ENCODE assay signal across 8 cellular contexts in genomic region chr5:141484499-141485304, GRCh38. TPM values are rescaled to one million over a fixed set of nuclear protein-coding genes. Genes with fewer than 3 reads are reported as not detected.
DNase-seq lines count a peak whose midpoint lies in the region; TF ChIP-seq lines count a peak whose summit lies in the region.

TSS of gene PCDHGC4 (plus strand) at chr5:141485030. CDS start at chr5:141485174, 144 bp downstream.

- CTCF ChIA-PET in CD8-positive, alpha-beta memory T cell (lab: Charles Lee) = interaction anchor here (1.1 kb wide), 1 partner anchor 35 kb away, joined by 3 read pairs; no protein-coding TSS in a partner anchor

- H3K27me3 Mint-ChIP-seq in CD8-positive, alpha-beta memory T cell = peaks cover 69 to 94% of the 10 kb centered on the region in 2 donors
- no peaks in the 10 kb centered on the region for H3K27me3 Mint-ChIP-seq in mesothelial cell of epicardium (ENCODE audit: low read depth)

- H3K4me1 Mint-ChIP-seq in CD8-positive, alpha-beta memory T cell = peaks cover 8 to 14% (median 10%) of the 10 kb centered on the region in 3 donors
- H3K4me1 Mint-ChIP-seq in mesothelial cell of epicardium = peaks cover 32% of the 10 kb centered on the region

- H3K27ac Mint-ChIP-seq in CD8-positive, alpha-beta memory T cell = no peak within 1 kb of the TSS
- peak within 1 kb of the TSS; percentile 26 for H3K27ac Mint-ChIP-seq in mesothelial cell of epicardium

- peak within 1 kb of the TSS in 6 of 7 donors; percentile 5 to 68 (median 34) for H3K4me3 Mint-ChIP-seq in CD8-positive, alpha-beta memory T cell
- peak within 1 kb of the TSS; percentile 74 for H3K4me3 Mint-ChIP-seq in mesothelial cell of epicardium

- H3K27ac ChIP-seq in CD8-positive, alpha-beta memory T cell (ENCODE audit: low read depth, low read length) = no peak within 1 kb of the TSS

- H3K36me3 Mint-ChIP-seq in CD8-positive, alpha-beta memory T cell = no peaks in the 10 kb centered on the region
- peaks cover 28% of the 10 kb centered on the region for H3K36me3 Mint-ChIP-seq in mesothelial cell of epicardium

- POLR2A ChIA-PET in CD8-positive, alpha-beta memory T cell (lab: Charles Lee) = no interaction called here

- no peak for DNase-seq in CD8-positive, alpha-beta memory T cell
- peak; percentile 26 for DNase-seq in NCI-H1436 treated with DMSO at 0.1 percent for 48 hours (lab: John Stamatoyannopoulos, UW)
- peak; percentile 56 for DNase-seq in dermis blood vessel endothelial cell
- DNase-seq in mesothelial cell of epicardium (ENCODE audit: low spot score in 2 of 2, unreplicated experiment in 2 of 2) = peak in 1 of 2 experiments; percentile 45
- no peak for DNase-seq in T-helper 9 cell
- no peak for DNase-seq in stimulated activated CD4-positive, alpha-beta T cell treated with anti-CD3 and anti-CD28 coated beads, Interleukin-12 subunit alpha, Interleukin-12 subunit beta, amount 100 ng/mL, for 4 hours
- no peak for DNase-seq in SW 1271 (lab: John Stamatoyannopoulos, UW)
- DNase-seq in NCI-H524 treated with DMSO at 0.1 percent for 48 hours (lab: John Stamatoyannopoulos, UW) = no peak

- H3K9me3 ChIP-seq in CD8-positive, alpha-beta memory T cell (ENCODE audit: low read length) = no peaks in the 10 kb centered on the region

- no peak within 1 kb of the TSS for H3K4me3 ChIP-seq in CD8-positive, alpha-beta memory T cell (ENCODE audit: low read length)

- H3K9me3 Mint-ChIP-seq in CD8-positive, alpha-beta memory T cell = peaks cover 0 to 6% (median 3%) of the 10 kb centered on the region in 5 donors
- H3K9me3 Mint-ChIP-seq in mesothelial cell of epicardium = no peaks in the 10 kb centered on the region

- H3K27me3 ChIP-seq in CD8-positive, alpha-beta memory T cell (ENCODE audit: insufficient read depth, low read length, poor library complexity, severe bottlenecking) = peaks cover 33% of the 10 kb centered on the region

- TF ChIP-seq CTCF in mesothelial cell of epicardium (IDR thresholded peaks at IDR 0.05; ENCODE audit: unreplicated experiment) = no peak

- H3K36me3 ChIP-seq in CD8-positive, alpha-beta memory T cell (ENCODE audit: insufficient read depth, low read length) = no peaks in the 10 kb centered on the region

- H3K4me1 ChIP-seq in CD8-positive, alpha-beta memory T cell (ENCODE audit: insufficient read depth, low read length) = no peaks in the 10 kb centered on the region

RNA-seq across cellular contexts. Expression of gene PCDHGC4, which starts in this region (rescaled TPM):
- total RNA-seq in CD8-positive, alpha-beta memory T cell = not detected
- polyA plus RNA-seq in CD8-positive, alpha-beta memory T cell = not detected
- total RNA-seq in dermis blood vessel endothelial cell (1.2 and 1.5 TPM in 2 replicates), mesothelial cell of epicardium (5.2 to 6.2 TPM (median 5.2 TPM) in 3 replicates)

Comparison
In these comparisons a context has a peak if more than half of its experiments do, and no peak if none do; other contexts are left out.
1. DNase-seq: peak in NCI-H1436 treated with DMSO at 0.1 percent for 48 hours (single experiment) and dermis blood vessel endothelial cell (single experiment); none in CD8-positive, alpha-beta memory T cell (0 of 5), T-helper 9 cell (single experiment), stimulated activated CD4-positive, alpha-beta T cell treated with anti-CD3 and anti-CD28 coated beads, Interleukin-12 subunit alpha, Interleukin-12 subunit beta, amount 100 ng/mL, for 4 hours (single experiment), SW 1271 (0 of 2) and NCI-H524 treated with DMSO at 0.1 percent for 48 hours (single experiment).